ENCODE assay signal across 8 cellular contexts in the genomic region with DNA sequence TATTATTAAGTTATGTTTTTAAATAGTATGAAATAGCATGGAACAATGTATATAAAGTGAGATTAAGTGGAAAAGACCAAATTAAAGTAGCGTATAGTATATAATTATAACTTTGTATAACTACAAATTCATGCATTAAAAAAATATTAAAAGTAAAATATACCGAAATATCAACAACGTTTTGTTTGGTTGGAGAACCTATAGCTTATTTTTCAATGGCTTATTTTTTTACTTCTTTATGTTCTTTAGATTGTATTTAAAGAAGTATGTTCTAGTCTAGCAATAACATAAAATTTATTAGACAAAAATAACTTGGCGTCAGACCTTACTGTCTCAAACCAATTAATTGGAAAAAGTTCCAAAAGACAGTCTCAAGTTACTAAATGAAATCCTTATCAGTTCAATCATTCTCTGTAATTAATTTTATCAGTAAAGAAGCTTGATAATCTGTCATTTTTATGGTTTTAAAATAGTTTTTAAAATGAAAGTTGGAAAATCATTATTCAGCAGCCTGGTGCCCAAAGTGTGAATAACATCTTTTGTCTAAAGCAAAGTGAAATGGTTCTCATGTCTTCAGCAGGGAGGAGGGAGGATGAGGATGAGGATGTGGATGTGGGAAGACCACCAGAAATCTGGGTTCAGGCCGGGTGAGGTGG. TPM values are rescaled to one million over a fixed set of nuclear protein-coding genes. Genes with fewer than 3 reads are reported as not detected.
A peak's percentile ranks its signal among the peaks of the same experiment; 100 is the strongest.
DNase-seq lines count a peak whose midpoint lies in the region; ATAC-seq, FAIRE-seq and TF ChIP-seq lines count a peak whose summit lies in the region.

No MANE protein-coding gene starts in this region.

- H3K4me3 Mint-ChIP-seq in stimulated activated naive CD8-positive, alpha-beta T cell treated with anti-CD3 and anti-CD28 coated beads, Interleukin-15, Interleukin-2, amounts not matched to agents 100 ng/mL and 50 ng/mL, for 24 hours, result peak overlapping the region; percentile 53
- peak overlapping the region; percentile 59 for H3K4me3 Mint-ChIP-seq in activated T-helper 1 cell treated with anti-CD3 and anti-CD28 coated beads, Interleukin-12 subunit alpha, Interleukin-12 subunit beta, Interleukin-2, Interleukin-4 antibody, amounts not matched to agents 30 ng/mL and 10 ng/mL and 1 ng/mL, durations not matched to agents 14 hours and 24 hours and 36 hours

- no peaks in the 10 kb centered on the region for H3K4me1 ChIP-seq in kidney (ENCODE audit: control insufficient read depth in 1 of 2, insufficient read depth in 1 of 2, low read depth in 1 of 2, low read length in 2 of 2)
- H3K4me1 ChIP-seq in transverse colon, result peaks cover 0 to 7% (median 2%) of the 10 kb centered on the region in 4 donors

- H3K4me3 ChIP-seq in kidney (ENCODE audit: low read length in 2 of 2) (peak overlapping the region; percentile 23 to 52), transverse colon (peak overlapping the region in 3 of 4 donors; percentile 48 to 60 (median 49))

- FAIRE-seq in kidney (lab: Jason Lieb, UNC), result no peak

- peaks cover 9% of the 10 kb centered on the region for H3K4me1 Mint-ChIP-seq in stimulated activated naive CD8-positive, alpha-beta T cell treated with anti-CD3 and anti-CD28 coated beads, Interleukin-15, Interleukin-2, amounts not matched to agents 100 ng/mL and 50 ng/mL, for 24 hours (ENCODE audit: low read depth)
- H3K4me1 Mint-ChIP-seq in activated T-helper 1 cell treated with anti-CD3 and anti-CD28 coated beads, Interleukin-12 subunit alpha, Interleukin-12 subunit beta, Interleukin-2, Interleukin-4 antibody, amounts not matched to agents 30 ng/mL and 10 ng/mL and 1 ng/mL, durations not matched to agents 14 hours and 24 hours and 36 hours (ENCODE audit: low read depth), result peaks cover 11% of the 10 kb centered on the region

- H3K9me3 Mint-ChIP-seq in stimulated activated naive CD8-positive, alpha-beta T cell treated with anti-CD3 and anti-CD28 coated beads, Interleukin-15, Interleukin-2, amounts not matched to agents 100 ng/mL and 50 ng/mL, for 24 hours, result no peaks in the 10 kb centered on the region
- no peaks in the 10 kb centered on the region for H3K9me3 Mint-ChIP-seq in activated T-helper 1 cell treated with anti-CD3 and anti-CD28 coated beads, Interleukin-12 subunit alpha, Interleukin-12 subunit beta, Interleukin-2, Interleukin-4 antibody, amounts not matched to agents 30 ng/mL and 10 ng/mL and 1 ng/mL, durations not matched to agents 14 hours and 24 hours and 36 hours

- no peak for TF ChIP-seq EP300 in transverse colon (IDR thresholded peaks at IDR 0.05; ENCODE audit: low read depth)

- no peak overlapping the region for H3K27ac ChIP-seq in kidney (ENCODE audit: low read depth in 2 of 2, low read length in 2 of 2)
- H3K27ac ChIP-seq in transverse colon, result peak overlapping the region; percentile 53 to 69 (median 64)

- no peaks in the 10 kb centered on the region for H3K9me3 ChIP-seq in kidney (ENCODE audit: control insufficient read depth in 1 of 2, low read length in 2 of 2)
- no peaks in the 10 kb centered on the region for H3K9me3 ChIP-seq in transverse colon

- in situ Hi-C loops in transverse colon (cut with MboI; ENCODE audit: low pct_ligation_motif_present in 1 of 4, low pct_unique_long_range_greater_than_20kb in 1 of 4, low sequenced_read_pairs in 3 of 4), result no loop called here

- H3K36me3 ChIP-seq in kidney (ENCODE audit: control insufficient read depth in 1 of 2, insufficient read depth in 2 of 2, low read length in 2 of 2), result no peaks in the 10 kb centered on the region
- H3K36me3 ChIP-seq in transverse colon, result no peaks in the 10 kb centered on the region

- 25 to 31% methylated on average over 5 of the region's 5 CpGs for WGBS in transverse colon (ENCODE audit: low coverage in 1 of 2), 2 donors

- TF ChIP-seq POLR2A in transverse colon (IDR thresholded peaks at IDR 0.05), result no peak

- no peaks in the 10 kb centered on the region for H3K27me3 ChIP-seq in transverse colon

- H3K27me3 Mint-ChIP-seq in stimulated activated naive CD8-positive, alpha-beta T cell treated with anti-CD3 and anti-CD28 coated beads, Interleukin-15, Interleukin-2, amounts not matched to agents 100 ng/mL and 50 ng/mL, for 24 hours, result peaks cover 29% of the 10 kb centered on the region
- H3K27me3 Mint-ChIP-seq in activated T-helper 1 cell treated with anti-CD3 and anti-CD28 coated beads, Interleukin-12 subunit alpha, Interleukin-12 subunit beta, Interleukin-2, Interleukin-4 antibody, amounts not matched to agents 30 ng/mL and 10 ng/mL and 1 ng/mL, durations not matched to agents 14 hours and 24 hours and 36 hours (ENCODE audit: insufficient read depth), result peaks cover 17% of the 10 kb centered on the region

- ATAC-seq in stimulated activated naive CD8-positive, alpha-beta T cell treated with anti-CD3 and anti-CD28 coated beads, Interleukin-15, Interleukin-2, amounts not matched to agents 100 U/mL and 50 U/mL, for 24 hours, result no peak
- ATAC-seq in GM19395 (IDR thresholded peaks at IDR 0.05; ENCODE audit: unreplicated experiment), result no peak

- intact Hi-C loops in activated T-helper 1 cell treated with anti-CD3 and anti-CD28 coated beads, Interleukin-12 subunit alpha, Interleukin-12 subunit beta, Interleukin-2, Interleukin-4 antibody, amounts not matched to agents 30 ng/mL and 10 ng/mL and 1 ng/mL, durations not matched to agents 14 hours and 24 hours and 36 hours (cut with micrococcal nuclease), result loop anchor here (1.0 to 5.0 kb wide), 4 partner anchors 33 to 105 kb away; partner anchors contain the start of genes HELB, LLPH and TMBIM4
- intact Hi-C loops in kidney (cut with DNase I), result no loop called here
- intact Hi-C loops in transverse colon (cut with DNase I; ENCODE audit: low total_unique reads), result no loop called here

- no peaks in the 10 kb centered on the region for H3K36me3 Mint-ChIP-seq in stimulated activated naive CD8-positive, alpha-beta T cell treated with anti-CD3 and anti-CD28 coated beads, Interleukin-15, Interleukin-2, amounts not matched to agents 100 ng/mL and 50 ng/mL, for 24 hours (ENCODE audit: low read depth)
- peaks cover 2% of the 10 kb centered on the region for H3K36me3 Mint-ChIP-seq in activated T-helper 1 cell treated with anti-CD3 and anti-CD28 coated beads, Interleukin-12 subunit alpha, Interleukin-12 subunit beta, Interleukin-2, Interleukin-4 antibody, amounts not matched to agents 30 ng/mL and 10 ng/mL and 1 ng/mL, durations not matched to agents 14 hours and 24 hours and 36 hours (ENCODE audit: low read depth)

- H3K27ac Mint-ChIP-seq in stimulated activated naive CD8-positive, alpha-beta T cell treated with anti-CD3 and anti-CD28 coated beads, Interleukin-15, Interleukin-2, amounts not matched to agents 100 ng/mL and 50 ng/mL, for 24 hours, result no peak overlapping the region
- H3K27ac Mint-ChIP-seq in activated T-helper 1 cell treated with anti-CD3 and anti-CD28 coated beads, Interleukin-12 subunit alpha, Interleukin-12 subunit beta, Interleukin-2, Interleukin-4 antibody, amounts not matched to agents 30 ng/mL and 10 ng/mL and 1 ng/mL, durations not matched to agents 14 hours and 24 hours and 36 hours, result no peak overlapping the region

- H3K9ac ChIP-seq in kidney (ENCODE audit: low read length in 2 of 2), result no peak overlapping the region

- no peak for DNase-seq in stimulated activated naive CD8-positive, alpha-beta T cell treated with anti-CD3 and anti-CD28 coated beads, Interleukin-15, Interleukin-2, amounts not matched to agents 100 U/mL and 50 U/mL, for 24 hours
- DNase-seq in activated T-helper 1 cell treated with anti-CD3 and anti-CD28 coated beads, Interleukin-12 subunit alpha, Interleukin-12 subunit beta, Interleukin-2, Interleukin-4 antibody, amounts not matched to agents 30 ng/mL and 10 ng/mL and 1 ng/mL, durations not matched to agents 14 hours and 24 hours and 36 hours (ENCODE audit: low spot score), result no peak
- DNase-seq in kidney (no peak), transverse colon (no peak), superior temporal gyrus (ENCODE audit: extremely low spot score) (no peak), Ammon's horn (ENCODE audit: low spot score) (no peak)

- no peak for TF ChIP-seq CTCF in kidney (IDR thresholded peaks at IDR 0.05; ENCODE audit: borderline replicate concordance, extremely low read depth, insufficient read depth)
- TF ChIP-seq CTCF in transverse colon (IDR thresholded peaks at IDR 0.05), result peak in 3 of 5 experiments; percentile 2 to 41 (median 11)

RNA-seq across cellular contexts. Expression of gene IRAK3, which starts 46.7 kb away (rescaled TPM):
- 3.2 TPM in 2 replicates for total RNA-seq in activated T-helper 1 cell treated with anti-CD3 and anti-CD28 coated beads, Interleukin-12 subunit alpha, Interleukin-12 subunit beta, Interleukin-2, Interleukin-4 antibody, amounts not matched to agents 30 ng/mL and 10 ng/mL and 1 ng/mL, durations not matched to agents 14 hours and 24 hours and 36 hours
- total RNA-seq in kidney (19.9 TPM), transverse colon (10 to 100 TPM in 1 of 4 donors, 1 to 10 TPM in 3; 5.6 to 13.8 (median 6.7) TPM)
- 1.2 TPM for polyA plus RNA-seq in kidney (ENCODE audit: insufficient read depth, low read depth, low replicate concordance)

Comparison
In these comparisons a context has a peak if more than half of its experiments do, and no peak if none do; other contexts are left out.
1. H3K27ac ChIP-seq: peak in transverse colon (4 of 4); none in kidney (0 of 2).